In genomic region chr2:38499921-38500634, GRCh38 we compare ENCODE assay signal across 17 cellular contexts.
DNase-seq lines count a peak whose midpoint lies in the region; ATAC-seq, FAIRE-seq and TF ChIP-seq lines count a peak whose summit lies in the region.
"Had no signal": no experiment of that assay in that cellular context is flagged by ENCODE, and none has a peak within 500 bp of the region (broad histone marks: within the 10 kb centered on the region; RNA-seq: fewer than 3 reads in every experiment).

No MANE protein-coding gene starts in this region.

- H3K9ac ChIP-seq in SK-N-SH (no peak overlapping the region), neural progenitor cell (no peak overlapping the region)

- no peak for FAIRE-seq in H54 (lab: Jason Lieb, UNC)
- FAIRE-seq: A204.1, endometrium had no signal

- peaks cover 2% of the 10 kb centered on the region for H3K36me3 Mint-ChIP-seq in neural progenitor cell

- WGBS in SK-N-SH (ENCODE audit: low lambda C conversion rate) = 75% methylated on average over 16 of the region's 16 CpGs
- 43% methylated on average over 16 of the region's 16 CpGs for WGBS in suprapubic skin

- H3K4me3 Mint-ChIP-seq in neural progenitor cell = no peak overlapping the region

- ATAC-seq in SK-N-SH treated with all-trans-retinoic acid at 6 μM for 48 hours (peak; percentile 82), GM18517 (IDR thresholded peaks at IDR 0.05; ENCODE audit: unreplicated experiment) (no peak)

- no peak overlapping the region for H3K27ac ChIP-seq in SK-N-SH (ENCODE audit: low read depth in 2 of 2, low read length in 1 of 2)
- H3K27ac ChIP-seq in neural progenitor cell = no peak overlapping the region
- peak overlapping the region; percentile 72 to 92 for H3K27ac ChIP-seq in uterus
- no peak overlapping the region for H3K27ac ChIP-seq in suprapubic skin
- H3K27ac ChIP-seq: WERI-Rb-1 had no signal

- H3K4me2 ChIP-seq in SK-N-SH = no peak overlapping the region
- no peak overlapping the region for H3K4me2 ChIP-seq in neural progenitor cell

- H3K36me3 ChIP-seq in SK-N-SH (replicated peaks in 1 of 2; ENCODE audit: control insufficient read depth in 1 of 2, insufficient read depth in 2 of 2, low read length in 1 of 2) (no peaks in the 10 kb centered on the region), neural progenitor cell (no peaks in the 10 kb centered on the region), uterus (no peaks in the 10 kb centered on the region), suprapubic skin (no peaks in the 10 kb centered on the region)
- H3K36me3 ChIP-seq: WERI-Rb-1 had no signal

- no peak for DNase-seq in SK-N-SH
- DNase-seq in head of caudate nucleus = peak; percentile 49 to 94 (median 79)
- peak; percentile 40 for DNase-seq in neural progenitor cell (ENCODE audit: low spot score)
- DNase-seq in uterus = peak; percentile 64 to 70
- DNase-seq in H54 (ENCODE audit: insufficient read length, low spot score) = no peak
- DNase-seq in suprapubic skin (ENCODE audit: low spot score in 2 of 2) = no peak
- DNase-seq: activated T-cell treated with anti-CD3 and anti-CD28 coated beads for 4 hours; DMS153; MM.1S; SHP77; stimulated activated CD4-positive, alpha-beta T cell treated with anti-CD3 and anti-CD28 coated beads, Interleukin-2, amount 100 ng/mL, for 24 hours; stimulated activated naive CD4-positive, alpha-beta T cell; WERI-Rb-1 had no signal

- CTCF ChIA-PET in SK-N-SH (lab: Yijun Ruan, JAX) = interaction anchor here (0.8 to 5.0 kb wide), 4 partner anchors 9 to 1141 kb away, joined by 3 to 33 read pairs (median 4); no protein-coding TSS in a partner anchor

- intact Hi-C loops in head of caudate nucleus (cut with DNase I) (loop anchor here (10.0 kb wide), 1 partner anchor 125 kb away; the partner anchor contains the start of gene ATL2), uterus (cut with DNase I; ENCODE audit: low total_unique reads) (loop anchor here (10.0 kb wide), 1 partner anchor 125 kb away; the partner anchor contains the start of gene ATL2)

- H3K4me3 ChIP-seq in SK-N-SH (ENCODE audit: low read depth in 2 of 2, low read length in 1 of 2) (no peak overlapping the region), neural progenitor cell (no peak overlapping the region), uterus (no peak overlapping the region), suprapubic skin (no peak overlapping the region)

- H3F3A ChIP-seq in SK-N-SH (replicated peaks; ENCODE audit: insufficient read depth) (no peaks in the 10 kb centered on the region), neural progenitor cell (ENCODE audit: low read depth) (no peaks in the 10 kb centered on the region)

- H3K4me1 Mint-ChIP-seq in neural progenitor cell = peaks cover 22% of the 10 kb centered on the region

- POLR2A ChIA-PET in SK-N-SH (lab: Yijun Ruan, JAX) = no interaction called here

- no peak for TF ChIP-seq RAD21 in SK-N-SH (IDR thresholded peaks at IDR 0.05; ENCODE audit: low read length)

- peaks cover 12% of the 10 kb centered on the region for H3K9me3 Mint-ChIP-seq in neural progenitor cell

- H4K20me1 ChIP-seq in SK-N-SH (ENCODE audit: insufficient read depth) = no peaks in the 10 kb centered on the region
- no peaks in the 10 kb centered on the region for H4K20me1 ChIP-seq in neural progenitor cell (ENCODE audit: low read depth)

- TF ChIP-seq CTCF in SK-N-SH (IDR thresholded peaks at IDR 0.05) (no peak), neural progenitor cell (IDR thresholded peaks at IDR 0.05) (no peak), uterus (IDR thresholded peaks at IDR 0.05) (no peak), suprapubic skin (IDR thresholded peaks at IDR 0.05) (no peak)

- TF ChIP-seq EP300 in SK-N-SH (IDR thresholded peaks at IDR 0.05; ENCODE audit: borderline replicate concordance in 1 of 2, low read depth in 1 of 2, low read length in 1 of 2) = no peak
- TF ChIP-seq EP300 in suprapubic skin (IDR thresholded peaks at IDR 0.05) = no peak

- peaks cover 0 to 13% of the 10 kb centered on the region in 2 experiments; a peak in 1 of 4 replicates for H3K4me1 ChIP-seq in SK-N-SH (ENCODE audit: control insufficient read depth in 1 of 2, insufficient read depth in 2 of 2, low read depth in 1 of 2, low read length in 1 of 2)
- H3K4me1 ChIP-seq in neural progenitor cell = peaks cover 5% of the 10 kb centered on the region
- peaks cover 8 to 15% of the 10 kb centered on the region in 2 donors for H3K4me1 ChIP-seq in uterus
- H3K4me1 ChIP-seq in suprapubic skin = peaks cover 19% of the 10 kb centered on the region

- H2AFZ ChIP-seq in SK-N-SH (ENCODE audit: low read depth) = no peak overlapping the region
- H2AFZ ChIP-seq in neural progenitor cell (replicated peaks) = peak overlapping the region; percentile 73

- no peaks in the 10 kb centered on the region for H3K9me2 ChIP-seq in SK-N-SH

- peaks cover 6% of the 10 kb centered on the region for H3K27me3 Mint-ChIP-seq in neural progenitor cell (ENCODE audit: insufficient read depth, low read depth)

- H3K27ac Mint-ChIP-seq in neural progenitor cell = no peak overlapping the region

- TF ChIP-seq POLR2A in uterus (IDR thresholded peaks at IDR 0.05) (no peak), H54 (IDR thresholded peaks at IDR 0.05; ENCODE audit: low read depth, low read length) (no peak), suprapubic skin (IDR thresholded peaks at IDR 0.05) (no peak)

- no peaks in the 10 kb centered on the region for H3K9me3 ChIP-seq in SK-N-SH
- H3K9me3 ChIP-seq in neural progenitor cell (ENCODE audit: low read depth) = no peaks in the 10 kb centered on the region
- peaks cover 0 to 4% of the 10 kb centered on the region in 2 donors for H3K9me3 ChIP-seq in uterus
- H3K9me3 ChIP-seq in suprapubic skin = no peaks in the 10 kb centered on the region

- H3K27me3 ChIP-seq in SK-N-SH (ENCODE audit: insufficient read depth) = no peaks in the 10 kb centered on the region; the same call in 1 of the 2 replicates
- H3K27me3 ChIP-seq in neural progenitor cell = no peaks in the 10 kb centered on the region
- no peaks in the 10 kb centered on the region for H3K27me3 ChIP-seq in uterus
- no peaks in the 10 kb centered on the region for H3K27me3 ChIP-seq in suprapubic skin

- H3K79me2 ChIP-seq in SK-N-SH (ENCODE audit: insufficient read depth) (no peaks in the 10 kb centered on the region), neural progenitor cell (ENCODE audit: low read depth) (no peaks in the 10 kb centered on the region)

TF ChIP-seq in SK-N-SH treated with all-trans-retinoic acid at 6 μM for 48 hours, 23 proteins besides CTCF, POLR2A, EP300 and RAD21:
- TF ChIP-seq ESRRG (CRISPR knock-in tag; IDR thresholded peaks at IDR 0.05) (no peak), PPARA (CRISPR knock-in tag; IDR thresholded peaks at IDR 0.05; ENCODE audit: borderline replicate concordance) (no peak), BACH2 (CRISPR knock-in tag; IDR thresholded peaks at IDR 0.05; ENCODE audit: borderline replicate concordance) (no peak), ZFP30 (CRISPR knock-in tag; IDR thresholded peaks at IDR 0.05) (no peak)
TF ChIP-seq in SK-N-SH treated with all-trans-retinoic acid at 6 μM for 48 hours: peak in this region for 0.

TF ChIP-seq in SK-N-SH, 30 proteins besides CTCF, POLR2A, EP300 and RAD21:
- TF ChIP-seq ELF1 (IDR thresholded peaks at IDR 0.05) = no peak
- no peak for TF ChIP-seq SIN3A (IDR thresholded peaks at IDR 0.05; ENCODE audit: borderline replicate concordance, low read depth, low read length)
TF ChIP-seq in SK-N-SH: peak in this region for 0.

Comparison
In these comparisons a context has a peak if more than half of its experiments do, and no peak if none do; other contexts are left out.
1. DNase-seq: peak in head of caudate nucleus (42 of 42), neural progenitor cell (single experiment) and uterus (2 of 2); none in SK-N-SH (single experiment), H54 (single experiment) and suprapubic skin (0 of 2).
2. H3K27ac ChIP-seq: peak in uterus (2 of 2); none in SK-N-SH (0 of 2), neural progenitor cell (single experiment) and suprapubic skin (single experiment).